In genomic region chr1:246002725-246003441, GRCh38 we compare ENCODE assay signal across 8 cellular contexts.
DNase-seq lines count a peak whose midpoint lies in the region; ATAC-seq and TF ChIP-seq lines count a peak whose summit lies in the region.

No MANE protein-coding gene starts in this region.

- H2AFZ ChIP-seq in neuronal stem cell (ENCODE audit: low read length) = no peak overlapping the region

- ATAC-seq in GM21423 (IDR thresholded peaks at IDR 0.05; ENCODE audit: unreplicated experiment) (peak; percentile 65), RWPE2 (ENCODE audit: low read depth) (peak; percentile 63)

- H3K27ac ChIP-seq in RWPE2 (ENCODE audit: poor library complexity, severe bottlenecking) (no peak overlapping the region), neuronal stem cell (replicated peaks; ENCODE audit: low read length) (no peak overlapping the region)

- no peaks in the 10 kb centered on the region for H3K4me1 Mint-ChIP-seq in activated T-helper 1 cell treated with anti-CD3 and anti-CD28 coated beads, Interleukin-12 subunit alpha, Interleukin-12 subunit beta, Interleukin-2, Interleukin-4 antibody, amounts not matched to agents 30 ng/mL and 10 ng/mL and 1 ng/mL, durations not matched to agents 14 hours and 24 hours and 36 hours (ENCODE audit: low read depth)

- no peaks in the 10 kb centered on the region for H3K27me3 Mint-ChIP-seq in activated T-helper 1 cell treated with anti-CD3 and anti-CD28 coated beads, Interleukin-12 subunit alpha, Interleukin-12 subunit beta, Interleukin-2, Interleukin-4 antibody, amounts not matched to agents 30 ng/mL and 10 ng/mL and 1 ng/mL, durations not matched to agents 14 hours and 24 hours and 36 hours (ENCODE audit: insufficient read depth)

- no peak overlapping the region for H3K18ac ChIP-seq in neuronal stem cell (ENCODE audit: low read length)

- no peak overlapping the region for H3K9ac ChIP-seq in neuronal stem cell (ENCODE audit: low read depth, low read length, poor library complexity)

- no peak overlapping the region for H3K23ac ChIP-seq in neuronal stem cell (ENCODE audit: low read depth, low read length, poor library complexity)

- DNase-seq in CMK (ENCODE audit: low read depth) = peak; percentile 54
- DNase-seq in M059J (ENCODE audit: low read depth) = peak; percentile 78
- no peak for DNase-seq in RWPE2 (ENCODE audit: low spot score)
- peak; percentile 52 for DNase-seq in activated T-helper 1 cell treated with anti-CD3 and anti-CD28 coated beads, Interleukin-12 subunit alpha, Interleukin-12 subunit beta, Interleukin-2, Interleukin-4 antibody, amounts not matched to agents 30 ng/mL and 10 ng/mL and 1 ng/mL, durations not matched to agents 14 hours and 24 hours and 36 hours (ENCODE audit: low spot score)
- DNase-seq in fibroblast of the conjunctiva (ENCODE audit: low read depth) = peak; percentile 87
- peak; percentile 81 for DNase-seq in neuronal stem cell (ENCODE audit: low spot score)
- DNase-seq in stromal cell of bone marrow (ENCODE audit: low read depth) = peak; percentile 67

- H3K4me2 ChIP-seq in neuronal stem cell (ENCODE audit: insufficient read depth, low read length, poor library complexity, severe bottlenecking) = no peak overlapping the region

- H3K27me3 ChIP-seq in RWPE2 (ENCODE audit: insufficient read depth, poor library complexity, severe bottlenecking) = no peaks in the 10 kb centered on the region
- H3K27me3 ChIP-seq in neuronal stem cell (ENCODE audit: control insufficient read depth in 3 of 3, insufficient read depth in 3 of 3, low read depth in 1 of 3, low read length in 3 of 3) = no peaks in the 10 kb centered on the region

- intact Hi-C loops in activated T-helper 1 cell treated with anti-CD3 and anti-CD28 coated beads, Interleukin-12 subunit alpha, Interleukin-12 subunit beta, Interleukin-2, Interleukin-4 antibody, amounts not matched to agents 30 ng/mL and 10 ng/mL and 1 ng/mL, durations not matched to agents 14 hours and 24 hours and 36 hours (cut with micrococcal nuclease) = loop anchor here (1.0 to 5.0 kb wide), 4 partner anchors 114 to 926 kb away; no protein-coding TSS in a partner anchor

- H3K36me3 Mint-ChIP-seq in activated T-helper 1 cell treated with anti-CD3 and anti-CD28 coated beads, Interleukin-12 subunit alpha, Interleukin-12 subunit beta, Interleukin-2, Interleukin-4 antibody, amounts not matched to agents 30 ng/mL and 10 ng/mL and 1 ng/mL, durations not matched to agents 14 hours and 24 hours and 36 hours (ENCODE audit: low read depth) = no peaks in the 10 kb centered on the region

- peaks cover 4% of the 10 kb centered on the region for H3K4me1 ChIP-seq in RWPE2 (ENCODE audit: insufficient read depth, poor library complexity, severe bottlenecking)
- peaks cover 0 to under 1% of the 10 kb centered on the region in 2 donors for H3K4me1 ChIP-seq in neuronal stem cell (ENCODE audit: control insufficient read depth in 2 of 2, insufficient read depth in 1 of 2, low read depth in 1 of 2, low read length in 2 of 2)

- H4K8ac ChIP-seq in neuronal stem cell (ENCODE audit: low read depth, low read length) = no peak overlapping the region

- WGBS in neuronal stem cell (ENCODE audit: extremely low coverage in 2 of 2, insufficient read length in 2 of 2, insufficient replicate concordance in 1 of 2), 2 donors = 100% methylated on average over 3 of the region's 23 CpGs; no CpG with 5 or more reads in 1 of the 2 donors

- no peak overlapping the region for H2AK5ac ChIP-seq in neuronal stem cell (ENCODE audit: low read depth, low read length)

- H2BK5ac ChIP-seq in neuronal stem cell (ENCODE audit: low read length) = no peak overlapping the region

- H2BK12ac ChIP-seq in neuronal stem cell (ENCODE audit: low read length) = no peak overlapping the region

- no peak overlapping the region for H3K4me3 Mint-ChIP-seq in activated T-helper 1 cell treated with anti-CD3 and anti-CD28 coated beads, Interleukin-12 subunit alpha, Interleukin-12 subunit beta, Interleukin-2, Interleukin-4 antibody, amounts not matched to agents 30 ng/mL and 10 ng/mL and 1 ng/mL, durations not matched to agents 14 hours and 24 hours and 36 hours

- H4K91ac ChIP-seq in neuronal stem cell (ENCODE audit: low read depth, low read length, poor library complexity) = no peak overlapping the region

- H3K9me3 Mint-ChIP-seq in activated T-helper 1 cell treated with anti-CD3 and anti-CD28 coated beads, Interleukin-12 subunit alpha, Interleukin-12 subunit beta, Interleukin-2, Interleukin-4 antibody, amounts not matched to agents 30 ng/mL and 10 ng/mL and 1 ng/mL, durations not matched to agents 14 hours and 24 hours and 36 hours = no peaks in the 10 kb centered on the region

- H3K9me3 ChIP-seq in RWPE2 (ENCODE audit: severe bottlenecking) (no peaks in the 10 kb centered on the region), neuronal stem cell (replicated peaks in 1 of 2; ENCODE audit: control insufficient read depth in 2 of 2, insufficient read depth in 1 of 2, low read depth in 1 of 2, low read length in 2 of 2) (peaks cover 0 to 6% of the 10 kb centered on the region in 2 donors)

- H2BK120ac ChIP-seq in neuronal stem cell (ENCODE audit: low read depth, low read length) = no peak overlapping the region

- TF ChIP-seq CTCF in RWPE2 (IDR thresholded peaks at IDR 0.05; ENCODE audit: poor library complexity, severe bottlenecking) = peak; percentile 72

- H3K4me3 ChIP-seq in RWPE2 (ENCODE audit: severe bottlenecking) (no peak overlapping the region), neuronal stem cell (ENCODE audit: low read length in 2 of 2) (no peak overlapping the region)

- no peak overlapping the region for H2BK15ac ChIP-seq in neuronal stem cell (ENCODE audit: low read length)

- H3K4ac ChIP-seq in neuronal stem cell (ENCODE audit: low read length) = no peak overlapping the region

- H3K27ac Mint-ChIP-seq in activated T-helper 1 cell treated with anti-CD3 and anti-CD28 coated beads, Interleukin-12 subunit alpha, Interleukin-12 subunit beta, Interleukin-2, Interleukin-4 antibody, amounts not matched to agents 30 ng/mL and 10 ng/mL and 1 ng/mL, durations not matched to agents 14 hours and 24 hours and 36 hours = no peak overlapping the region

- no peaks in the 10 kb centered on the region for H3K79me1 ChIP-seq in neuronal stem cell (ENCODE audit: low read depth, low read length)

- H3K36me3 ChIP-seq in RWPE2 (ENCODE audit: low read depth) (no peaks in the 10 kb centered on the region), neuronal stem cell (replicated peaks in 1 of 2; ENCODE audit: control insufficient read depth in 2 of 2, insufficient read depth in 2 of 2, low read length in 2 of 2) (no peaks in the 10 kb centered on the region)

- H3K14ac ChIP-seq in neuronal stem cell (ENCODE audit: low read length) = no peak overlapping the region
